Comparison of ENCODE assay signal across 1 cellular context in genomic region chr7:41084381-41084780, GRCh38.
TF ChIP-seq lines count a peak whose summit lies in the region.

No MANE protein-coding gene starts in this region.

TF ChIP-seq in GM23338, 12 proteins besides CTCF, POLR2A, EP300 and RAD21 (continued from another document):
- TF ChIP-seq, protein P1, sequence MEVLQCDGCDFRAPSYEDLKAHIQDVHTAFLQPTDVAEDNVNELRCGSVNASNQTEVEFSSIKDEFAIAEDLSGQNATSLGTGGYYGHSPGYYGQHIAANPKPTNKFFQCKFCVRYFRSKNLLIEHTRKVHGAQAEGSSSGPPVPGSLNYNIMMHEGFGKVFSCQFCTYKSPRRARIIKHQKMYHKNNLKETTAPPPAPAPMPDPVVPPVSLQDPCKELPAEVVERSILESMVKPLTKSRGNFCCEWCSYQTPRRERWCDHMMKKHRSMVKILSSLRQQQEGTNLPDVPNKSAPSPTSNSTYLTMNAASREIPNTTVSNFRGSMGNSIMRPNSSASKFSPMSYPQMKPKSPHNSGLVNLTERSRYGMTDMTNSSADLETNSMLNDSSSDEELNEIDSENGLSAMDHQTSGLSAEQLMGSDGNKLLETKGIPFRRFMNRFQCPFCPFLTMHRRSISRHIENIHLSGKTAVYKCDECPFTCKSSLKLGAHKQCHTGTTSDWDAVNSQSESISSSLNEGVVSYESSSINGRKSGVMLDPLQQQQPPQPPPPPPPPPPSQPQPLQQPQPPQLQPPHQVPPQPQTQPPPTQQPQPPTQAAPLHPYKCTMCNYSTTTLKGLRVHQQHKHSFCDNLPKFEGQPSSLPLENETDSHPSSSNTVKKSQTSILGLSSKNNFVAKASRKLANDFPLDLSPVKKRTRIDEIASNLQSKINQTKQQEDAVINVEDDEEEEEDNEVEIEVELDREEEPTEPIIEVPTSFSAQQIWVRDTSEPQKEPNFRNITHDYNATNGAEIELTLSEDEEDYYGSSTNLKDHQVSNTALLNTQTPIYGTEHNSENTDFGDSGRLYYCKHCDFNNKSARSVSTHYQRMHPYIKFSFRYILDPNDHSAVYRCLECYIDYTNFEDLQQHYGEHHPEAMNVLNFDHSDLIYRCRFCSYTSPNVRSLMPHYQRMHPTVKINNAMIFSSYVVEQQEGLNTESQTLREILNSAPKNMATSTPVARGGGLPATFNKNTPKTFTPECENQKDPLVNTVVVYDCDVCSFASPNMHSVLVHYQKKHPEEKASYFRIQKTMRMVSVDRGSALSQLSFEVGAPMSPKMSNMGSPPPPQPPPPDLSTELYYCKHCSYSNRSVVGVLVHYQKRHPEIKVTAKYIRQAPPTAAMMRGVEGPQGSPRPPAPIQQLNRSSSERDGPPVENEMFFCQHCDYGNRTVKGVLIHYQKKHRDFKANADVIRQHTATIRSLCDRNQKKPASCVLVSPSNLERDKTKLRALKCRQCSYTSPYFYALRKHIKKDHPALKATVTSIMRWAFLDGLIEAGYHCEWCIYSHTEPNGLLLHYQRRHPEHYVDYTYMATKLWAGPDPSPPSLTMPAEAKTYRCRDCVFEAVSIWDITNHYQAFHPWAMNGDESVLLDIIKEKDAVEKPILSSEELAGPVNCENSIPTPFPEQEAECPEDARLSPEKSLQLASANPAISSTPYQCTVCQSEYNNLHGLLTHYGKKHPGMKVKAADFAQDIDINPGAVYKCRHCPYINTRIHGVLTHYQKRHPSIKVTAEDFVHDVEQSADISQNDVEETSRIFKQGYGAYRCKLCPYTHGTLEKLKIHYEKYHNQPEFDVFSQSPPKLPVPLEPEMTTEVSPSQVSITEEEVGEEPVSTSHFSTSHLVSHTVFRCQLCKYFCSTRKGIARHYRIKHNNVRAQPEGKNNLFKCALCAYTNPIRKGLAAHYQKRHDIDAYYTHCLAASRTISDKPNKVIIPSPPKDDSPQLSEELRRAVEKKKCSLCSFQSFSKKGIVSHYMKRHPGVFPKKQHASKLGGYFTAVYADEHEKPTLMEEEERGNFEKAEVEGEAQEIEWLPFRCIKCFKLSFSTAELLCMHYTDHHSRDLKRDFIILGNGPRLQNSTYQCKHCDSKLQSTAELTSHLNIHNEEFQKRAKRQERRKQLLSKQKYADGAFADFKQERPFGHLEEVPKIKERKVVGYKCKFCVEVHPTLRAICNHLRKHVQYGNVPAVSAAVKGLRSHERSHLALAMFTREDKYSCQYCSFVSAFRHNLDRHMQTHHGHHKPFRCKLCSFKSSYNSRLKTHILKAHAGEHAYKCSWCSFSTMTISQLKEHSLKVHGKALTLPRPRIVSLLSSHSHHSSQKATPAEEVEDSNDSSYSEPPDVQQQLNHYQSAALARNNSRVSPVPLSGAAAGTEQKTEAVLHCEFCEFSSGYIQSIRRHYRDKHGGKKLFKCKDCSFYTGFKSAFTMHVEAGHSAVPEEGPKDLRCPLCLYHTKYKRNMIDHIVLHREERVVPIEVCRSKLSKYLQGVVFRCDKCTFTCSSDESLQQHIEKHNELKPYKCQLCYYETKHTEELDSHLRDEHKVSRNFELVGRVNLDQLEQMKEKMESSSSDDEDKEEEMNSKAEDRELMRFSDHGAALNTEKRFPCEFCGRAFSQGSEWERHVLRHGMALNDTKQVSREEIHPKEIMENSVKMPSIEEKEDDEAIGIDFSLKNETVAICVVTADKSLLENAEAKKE (CRISPR knock-in tag; IDR thresholded peaks at IDR 0.05), result no peak
- TF ChIP-seq ZNF114 (CRISPR knock-in tag; IDR thresholded peaks at IDR 0.05) (no peak), STAT1 (IDR thresholded peaks at IDR 0.05; ENCODE audit: unreplicated experiment) (no peak), POLR2AphosphoS5 (IDR thresholded peaks at IDR 0.05; ENCODE audit: low read depth) (no peak), ZNF331 (CRISPR knock-in tag; IDR thresholded peaks at IDR 0.05; ENCODE audit: low read depth) (no peak), CREB1 (CRISPR knock-in tag; IDR thresholded peaks at IDR 0.05; ENCODE audit: low read depth) (no peak), JUNB (IDR thresholded peaks at IDR 0.05; ENCODE audit: unreplicated experiment) (no peak), NANOG (IDR thresholded peaks at IDR 0.05; ENCODE audit: borderline replicate concordance) (no peak), EZH2phosphoT487 (IDR thresholded peaks at IDR 0.05; ENCODE audit: unreplicated experiment) (no peak), ETS1 (IDR thresholded peaks at IDR 0.05) (no peak)
- TF ChIP-seq, protein P2, sequence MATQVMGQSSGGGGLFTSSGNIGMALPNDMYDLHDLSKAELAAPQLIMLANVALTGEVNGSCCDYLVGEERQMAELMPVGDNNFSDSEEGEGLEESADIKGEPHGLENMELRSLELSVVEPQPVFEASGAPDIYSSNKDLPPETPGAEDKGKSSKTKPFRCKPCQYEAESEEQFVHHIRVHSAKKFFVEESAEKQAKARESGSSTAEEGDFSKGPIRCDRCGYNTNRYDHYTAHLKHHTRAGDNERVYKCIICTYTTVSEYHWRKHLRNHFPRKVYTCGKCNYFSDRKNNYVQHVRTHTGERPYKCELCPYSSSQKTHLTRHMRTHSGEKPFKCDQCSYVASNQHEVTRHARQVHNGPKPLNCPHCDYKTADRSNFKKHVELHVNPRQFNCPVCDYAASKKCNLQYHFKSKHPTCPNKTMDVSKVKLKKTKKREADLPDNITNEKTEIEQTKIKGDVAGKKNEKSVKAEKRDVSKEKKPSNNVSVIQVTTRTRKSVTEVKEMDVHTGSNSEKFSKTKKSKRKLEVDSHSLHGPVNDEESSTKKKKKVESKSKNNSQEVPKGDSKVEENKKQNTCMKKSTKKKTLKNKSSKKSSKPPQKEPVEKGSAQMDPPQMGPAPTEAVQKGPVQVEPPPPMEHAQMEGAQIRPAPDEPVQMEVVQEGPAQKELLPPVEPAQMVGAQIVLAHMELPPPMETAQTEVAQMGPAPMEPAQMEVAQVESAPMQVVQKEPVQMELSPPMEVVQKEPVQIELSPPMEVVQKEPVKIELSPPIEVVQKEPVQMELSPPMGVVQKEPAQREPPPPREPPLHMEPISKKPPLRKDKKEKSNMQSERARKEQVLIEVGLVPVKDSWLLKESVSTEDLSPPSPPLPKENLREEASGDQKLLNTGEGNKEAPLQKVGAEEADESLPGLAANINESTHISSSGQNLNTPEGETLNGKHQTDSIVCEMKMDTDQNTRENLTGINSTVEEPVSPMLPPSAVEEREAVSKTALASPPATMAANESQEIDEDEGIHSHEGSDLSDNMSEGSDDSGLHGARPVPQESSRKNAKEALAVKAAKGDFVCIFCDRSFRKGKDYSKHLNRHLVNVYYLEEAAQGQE (IDR thresholded peaks at IDR 0.05; ENCODE audit: unreplicated experiment), result no peak
